ENCODE assay signal across 30 cellular contexts in the genomic region with DNA sequence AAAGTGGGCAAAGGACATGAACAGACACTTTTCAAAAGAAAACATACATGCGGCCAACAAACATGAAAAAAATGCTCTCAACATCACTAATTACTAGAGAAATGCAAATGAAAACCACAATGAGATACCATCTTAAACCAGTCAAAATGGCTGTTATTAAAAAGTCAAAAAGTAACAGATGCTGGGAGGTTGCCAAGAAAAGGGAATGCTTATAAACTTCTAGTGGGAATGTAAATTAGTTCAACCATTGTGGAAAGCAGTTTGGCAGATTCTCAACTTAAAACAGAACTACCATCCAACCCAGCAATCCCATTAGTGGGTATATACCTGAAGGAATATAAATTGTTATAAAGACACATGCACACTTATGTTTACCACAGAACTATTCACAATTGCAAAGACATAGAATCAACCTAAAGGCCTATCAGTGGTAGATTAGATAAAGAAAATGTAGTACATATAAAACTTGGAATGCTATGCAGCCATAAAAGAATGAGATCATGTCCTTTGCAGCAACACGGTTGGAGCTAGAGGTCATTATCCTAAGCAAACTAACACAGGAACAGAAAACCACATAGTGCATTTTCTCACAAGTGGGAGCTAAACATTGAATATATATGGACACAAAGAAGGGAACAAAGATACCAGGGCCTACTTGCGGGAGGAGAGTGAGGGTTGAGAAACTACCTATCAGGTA. TPM values are rescaled to one million over a fixed set of nuclear protein-coding genes. Genes with fewer than 3 reads are reported as not detected.
"Had no signal": no experiment of that assay in that cellular context is flagged by ENCODE, and none has a peak within 500 bp of the region (broad histone marks: within the 10 kb centered on the region; RNA-seq: fewer than 3 reads in every experiment).

No MANE protein-coding gene starts in this region.

- H3K4me1 ChIP-seq: right lobe of liver, stomach, upper lobe of left lung had no signal

- H3K27me3 Mint-ChIP-seq: activated naive CD4-positive, alpha-beta T cell treated with anti-CD3 and anti-CD28 coated beads, Interleukin-2, amount 50 U/mL, for 24 hours; naive B cell had no signal

- H3K36me3 ChIP-seq: cardiac muscle cell, right lobe of liver had no signal

- H3K27ac ChIP-seq: cardiac muscle cell, dorsolateral prefrontal cortex, epithelial cell of prostate, right lobe of liver, stomach, upper lobe of left lung, WERI-Rb-1 had no signal

- H3K27me3 ChIP-seq: cardiac muscle cell, dorsolateral prefrontal cortex, right lobe of liver, stomach, upper lobe of left lung had no signal

- H3K9me3 ChIP-seq: right lobe of liver, stomach, upper lobe of left lung had no signal

- H3K9me3 Mint-ChIP-seq: activated naive CD4-positive, alpha-beta T cell treated with anti-CD3 and anti-CD28 coated beads, Interleukin-2, amount 50 U/mL, for 24 hours; naive B cell; neural crest cell; stimulated activated effector memory CD8-positive, alpha-beta T cell treated with anti-CD3 and anti-CD28 coated beads, Interleukin-12 subunit alpha, Interleukin-12 subunit beta, amount 100 ng/mL, for 72 hours had no signal

- FAIRE-seq: astrocyte had no signal

- ATAC-seq: left ventricle myocardium superior; right lobe of liver; stimulated activated effector memory CD8-positive, alpha-beta T cell treated with anti-CD3 and anti-CD28 coated beads, Interleukin-12 subunit alpha, Interleukin-12 subunit beta, amount 100 ng/mL, for 72 hours had no signal

- H3K4me3 ChIP-seq: cardiac muscle cell, dorsolateral prefrontal cortex, right lobe of liver, stomach, upper lobe of left lung had no signal

- H3K27ac Mint-ChIP-seq: activated naive CD4-positive, alpha-beta T cell treated with anti-CD3 and anti-CD28 coated beads, Interleukin-2, amount 50 U/mL, for 24 hours; endodermal cell; naive B cell; stimulated activated effector memory CD8-positive, alpha-beta T cell treated with anti-CD3 and anti-CD28 coated beads, Interleukin-12 subunit alpha, Interleukin-12 subunit beta, amount 100 ng/mL, for 72 hours had no signal

- DNase-seq: activated CD4-positive, alpha-beta T cell treated with anti-CD3 and anti-CD28 coated beads for 1 hour; activated CD8-positive, alpha-beta memory T cell treated with anti-CD3 and anti-CD28 coated beads for 24 hours; activated CD8-positive, alpha-beta memory T cell treated with anti-CD3 and anti-CD28 coated beads, Interleukin-2, amount 50 U/mL, for 48 hours; activated effector memory CD4-positive, alpha-beta T cell treated with anti-CD3 and anti-CD28 coated beads, Interleukin-2, amount 50 U/mL, for 16 hours; activated T-cell treated with anti-CD3 and anti-CD28 coated beads, Interleukin-2, amount 50 U/mL, for 48 hours; dorsolateral prefrontal cortex; endodermal cell; foreskin melanocyte; kidney glomerular epithelial cell; left ventricle myocardium superior; naive B cell; right lobe of liver; stimulated activated CD4-positive, alpha-beta T cell treated with anti-CD3 and anti-CD28 coated beads, Interleukin-4, amount 100 ng/mL, for 24 hours; stomach; upper lobe of left lung; WERI-Rb-1 had no signal

- H3K4me1 Mint-ChIP-seq: activated naive CD4-positive, alpha-beta T cell treated with anti-CD3 and anti-CD28 coated beads, Interleukin-2, amount 50 U/mL, for 24 hours; endodermal cell; naive B cell; neural crest cell; stimulated activated effector memory CD8-positive, alpha-beta T cell treated with anti-CD3 and anti-CD28 coated beads, Interleukin-12 subunit alpha, Interleukin-12 subunit beta, amount 100 ng/mL, for 72 hours had no signal

- H3K4me3 Mint-ChIP-seq: activated naive CD4-positive, alpha-beta T cell treated with anti-CD3 and anti-CD28 coated beads, Interleukin-2, amount 50 U/mL, for 24 hours; endodermal cell; naive B cell; neural crest cell; stimulated activated effector memory CD8-positive, alpha-beta T cell treated with anti-CD3 and anti-CD28 coated beads, Interleukin-12 subunit alpha, Interleukin-12 subunit beta, amount 100 ng/mL, for 72 hours had no signal

RNA-seq across cellular contexts. Expression of a gene that starts 20.3 kb away (rescaled TPM):
- total RNA-seq: astrocyte; cardiac muscle cell; chondrocyte; dorsolateral prefrontal cortex; endodermal cell; fibroblast of lung; left ventricle myocardium superior; mononuclear cell; neural crest cell; omental fat pad; pulmonary artery endothelial cell; stomach; T-helper 1 cell treated with Interleukin-12 subunit alpha and Interleukin-12 subunit beta and Interleukin-4 antibody, amounts not matched to agents 30 ng/mL and 1 ng/mL, for 36 hours; temporal lobe; upper lobe of left lung had no signal
- polyA plus RNA-seq: adipose tissue, cardiac muscle cell, fibroblast of lung, stomach had no signal
